ENCODE assay signal across 1 cellular context in genomic region chr1:180542113-180542512, GRCh38.
TF ChIP-seq lines count a peak whose summit lies in the region.

No MANE protein-coding gene starts in this region.

TF ChIP-seq in SK-N-SH, 30 proteins besides CTCF, POLR2A, EP300 and RAD21 (continued from another document):
- TF ChIP-seq IRF3 (IDR thresholded peaks at IDR 0.05; ENCODE audit: low read depth, low read length), result no peak
- no peak for TF ChIP-seq MAX (IDR thresholded peaks at IDR 0.05; ENCODE audit: low read depth)
